ENCODE assay signal across 20 cellular contexts in the genomic region with DNA sequence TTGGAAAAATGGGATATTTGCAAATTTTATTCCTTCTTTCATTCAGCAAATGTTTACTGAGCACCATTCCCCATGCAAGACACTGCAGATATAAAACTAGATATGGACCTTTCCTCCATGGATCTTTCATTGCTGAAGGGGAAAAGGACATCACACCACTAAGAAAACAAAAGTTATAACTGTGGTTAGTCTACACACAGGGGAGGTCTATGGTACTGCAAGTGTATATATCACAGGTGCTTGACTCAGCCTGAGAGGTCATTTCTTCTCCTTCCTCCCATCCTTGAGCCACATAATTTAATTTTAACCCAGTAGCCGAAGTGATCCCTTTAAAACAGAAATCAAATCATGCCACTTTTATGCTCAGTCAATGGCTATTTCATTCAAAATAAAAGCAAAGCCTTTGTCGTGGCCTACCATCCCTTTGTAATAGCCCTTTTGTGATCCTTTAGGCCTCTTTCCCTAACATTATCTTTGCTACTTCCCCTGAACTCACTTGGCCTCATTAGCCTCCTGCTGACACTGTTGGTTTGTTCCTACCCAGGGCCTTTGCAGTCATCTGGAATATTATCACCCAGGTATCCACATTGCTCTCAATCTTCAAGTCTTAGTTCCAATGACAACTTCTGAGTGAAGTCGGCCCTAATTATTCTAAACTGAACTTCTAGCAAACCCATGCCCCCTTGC.
"Had no signal": no experiment of that assay in that cellular context is flagged by ENCODE, and none has a peak within 500 bp of the region (broad histone marks: within the 10 kb centered on the region; RNA-seq: fewer than 3 reads in every experiment).

No MANE protein-coding gene starts in this region.

- H3K4me3 ChIP-seq: left lung, pancreas, right lobe of liver, thoracic aorta, tibial nerve, upper lobe of left lung had no signal

- H3K4me1 ChIP-seq: left lung, pancreas, right lobe of liver, tibial nerve, upper lobe of left lung had no signal

- H3K27me3 ChIP-seq: left lung, neutrophil, pancreas, right lobe of liver, tibial nerve, upper lobe of left lung had no signal

- H3K27ac ChIP-seq: left lung, neutrophil, pancreas, right lobe of liver, thoracic aorta, tibial nerve, upper lobe of left lung had no signal

- H3K27ac Mint-ChIP-seq: effector memory CD8-positive, alpha-beta T cell; naive thymus-derived CD4-positive, alpha-beta T cell; nephron; stimulated activated naive B cell treated with anti-CD40 and anti-IgM and Interleukin-4, amounts not matched to agents 10 μg/mL and 1 μg/mL and 100 μg/mL, for 72 hours; stimulated activated naive CD8-positive, alpha-beta T cell treated with anti-CD3 and anti-CD28 coated beads, Interleukin-15, Interleukin-2, amounts not matched to agents 100 ng/mL and 50 ng/mL, for 24 hours had no signal

- H3K9me3 Mint-ChIP-seq: nephron had no signal

- H3K27me3 Mint-ChIP-seq: effector memory CD8-positive, alpha-beta T cell; naive thymus-derived CD4-positive, alpha-beta T cell; stimulated activated naive B cell treated with anti-CD40 and anti-IgM and Interleukin-4, amounts not matched to agents 10 μg/mL and 1 μg/mL and 100 μg/mL, for 72 hours; stimulated activated naive CD8-positive, alpha-beta T cell treated with anti-CD3 and anti-CD28 coated beads, Interleukin-15, Interleukin-2, amounts not matched to agents 100 ng/mL and 50 ng/mL, for 24 hours had no signal

- H3K36me3 ChIP-seq: left lung, neutrophil, pancreas, right lobe of liver, thoracic aorta, tibial nerve, upper lobe of left lung had no signal

- H3K9me3 ChIP-seq: left lung, neutrophil, pancreas, right lobe of liver, thoracic aorta, tibial nerve, upper lobe of left lung had no signal

- ATAC-seq: effector memory CD8-positive, alpha-beta T cell; left lung; naive thymus-derived CD4-positive, alpha-beta T cell; pancreas; right lobe of liver; stimulated activated naive B cell treated with anti-CD40 and anti-IgM and Interleukin-4, amounts not matched to agents 10 μg/mL and 1 μg/mL and 100 μg/mL, for 72 hours had no signal

- DNase-seq: cortex of kidney; effector memory CD8-positive, alpha-beta T cell; hypothalamus; kidney; left lung; mesenchymal stem cell; midbrain; naive thymus-derived CD4-positive, alpha-beta T cell; pancreas; right lobe of liver; small intestine; stimulated activated CD4-positive, alpha-beta T cell treated with anti-CD3 and anti-CD28 coated beads, Interleukin-15, amount 100 ng/mL, for 24 hours; stimulated activated CD4-positive, alpha-beta T cell treated with anti-CD3 and anti-CD28 coated beads, Interleukin-2, amount 100 ng/mL, for 48 hours; stimulated activated naive B cell treated with anti-CD40 and anti-IgM and Interleukin-4, amounts not matched to agents 10 μg/mL and 1 μg/mL and 100 μg/mL, for 72 hours; upper lobe of left lung had no signal

- H3K4me1 Mint-ChIP-seq: naive thymus-derived CD4-positive, alpha-beta T cell; nephron; stimulated activated naive B cell treated with anti-CD40 and anti-IgM and Interleukin-4, amounts not matched to agents 10 μg/mL and 1 μg/mL and 100 μg/mL, for 72 hours had no signal

- H3K4me3 Mint-ChIP-seq: effector memory CD8-positive, alpha-beta T cell; naive thymus-derived CD4-positive, alpha-beta T cell; nephron; stimulated activated naive B cell treated with anti-CD40 and anti-IgM and Interleukin-4, amounts not matched to agents 10 μg/mL and 1 μg/mL and 100 μg/mL, for 72 hours; stimulated activated naive CD8-positive, alpha-beta T cell treated with anti-CD3 and anti-CD28 coated beads, Interleukin-15, Interleukin-2, amounts not matched to agents 100 ng/mL and 50 ng/mL, for 24 hours had no signal

- H3K36me3 Mint-ChIP-seq: stimulated activated naive B cell treated with anti-CD40 and anti-IgM and Interleukin-4, amounts not matched to agents 10 μg/mL and 1 μg/mL and 100 μg/mL, for 72 hours had no signal
